Comparison of ENCODE assay signal across 23 cellular contexts in genomic region chr3:128563439-128563838, GRCh38.
A peak's percentile ranks its signal among the peaks of the same experiment; 100 is the strongest.
DNase-seq lines count a peak whose midpoint lies in the region; ATAC-seq, FAIRE-seq and TF ChIP-seq lines count a peak whose summit lies in the region.
"Had no signal": no experiment of that assay in that cellular context is flagged by ENCODE, and none has a peak within 500 bp of the region (broad histone marks: within the 10 kb centered on the region; RNA-seq: fewer than 3 reads in every experiment).

No MANE protein-coding gene starts in this region.

- no TSS peak for BruUV-seq in HepG2 (replicated peaks; lab: Mats Ljungman, UMichigan)

- H3K9me3 ChIP-seq in HepG2 (ENCODE audit: low read length) (no peaks in the 10 kb centered on the region), right lobe of liver (no peaks in the 10 kb centered on the region)
- H3K9me3 ChIP-seq: BLaER1 treated with 17β-estradiol and CSF1 and Interleukin-3, amounts not matched to agents 10 nM and 100 nM had no signal

- intact Hi-C loops in HepG2 (cut with micrococcal nuclease; ENCODE audit: unreplicated experiment) (no loop called here), right lobe of liver (cut with DNase I) (no loop called here)

- H2AFZ ChIP-seq in HepG2 (ENCODE audit: low read length) = no peak overlapping the region
- H2AFZ ChIP-seq: GM23248 had no signal

- H3K27ac ChIP-seq in HepG2 (ENCODE audit: extremely low read length, insufficient read depth, low read length) (no peak overlapping the region), right lobe of liver (no peak overlapping the region)
- H3K27ac ChIP-seq: BLaER1 treated with 17β-estradiol and CSF1 and Interleukin-3, amounts not matched to agents 10 nM and 100 nM; GM23248; HL-60 had no signal

- H3K36me3 ChIP-seq in HepG2 (replicated peaks in 1 of 2; ENCODE audit: control insufficient read depth in 1 of 2, insufficient read depth in 2 of 2, low read length in 2 of 2) (no peaks in the 10 kb centered on the region), right lobe of liver (no peaks in the 10 kb centered on the region)
- H3K36me3 ChIP-seq: BLaER1 treated with 17β-estradiol and CSF1 and Interleukin-3, amounts not matched to agents 10 nM and 100 nM had no signal

- in situ Hi-C loops in HepG2 (cut with HindIII; ENCODE audit: extremely low pct_ligation_motif_present, low pct_unique_long_range_greater_than_20kb) = no loop called here

- no peak overlapping the region for H3K4me2 ChIP-seq in HepG2 (ENCODE audit: low read depth, low read length)
- H3K4me2 ChIP-seq: BLaER1 treated with 17β-estradiol and CSF1 and Interleukin-3, amounts not matched to agents 10 nM and 100 nM had no signal

- H3K27ac Mint-ChIP-seq in activated T-cell treated with anti-CD3 and anti-CD28 coated beads, Interleukin-2, amount 50 U/mL, for 24 hours = no peak overlapping the region
- H3K27ac Mint-ChIP-seq: B cell; CD8-positive, alpha-beta T cell; HFFc6 had no signal

- peaks cover 0 to 47% of the 10 kb centered on the region in 2 experiments; a peak in 3 of 5 replicates for H3K27me3 ChIP-seq in HepG2 (ENCODE audit: control insufficient read depth in 1 of 2, insufficient read depth in 2 of 2, low read length in 2 of 2)
- H3K27me3 ChIP-seq in right lobe of liver = no peaks in the 10 kb centered on the region
- H3K27me3 ChIP-seq: BLaER1 treated with 17β-estradiol and CSF1 and Interleukin-3, amounts not matched to agents 10 nM and 100 nM had no signal

- H3K9ac ChIP-seq in HepG2 (ENCODE audit: insufficient read depth, low read depth, low read length) = no peak overlapping the region
- H3K9ac ChIP-seq: BLaER1 treated with 17β-estradiol and CSF1 and Interleukin-3, amounts not matched to agents 10 nM and 100 nM; GM23248 had no signal

- no peak for TF ChIP-seq RAD21 in HepG2 (CRISPR knock-in tag; IDR thresholded peaks at IDR 0.05)

- ATAC-seq in HepG2 (no peak), right lobe of liver (no peak), GM21515 (IDR thresholded peaks at IDR 0.05; ENCODE audit: unreplicated experiment) (no peak)
- ATAC-seq: CD8-positive, alpha-beta T cell; GM12878; HCT116 had no signal

- no peak for FAIRE-seq in HepG2 (lab: Jason Lieb, UNC)
- FAIRE-seq: GM12878, GM19239, H54 had no signal

- WGBS in HepG2 (ENCODE audit: low lambda C conversion rate) = 35% methylated on average over 7 of the region's 7 CpGs
- WGBS in right lobe of liver (ENCODE audit: insufficient coverage, low coverage, low lambda C conversion rate, missing lambda C conversion rate) = 58% methylated on average over 7 of the region's 7 CpGs

- no peaks in the 10 kb centered on the region for H3K9me3 Mint-ChIP-seq in activated T-cell treated with anti-CD3 and anti-CD28 coated beads, Interleukin-2, amount 50 U/mL, for 24 hours
- H3K9me3 Mint-ChIP-seq: CD8-positive, alpha-beta T cell; HFFc6 had no signal

- no peak overlapping the region for H3K4me3 Mint-ChIP-seq in activated T-cell treated with anti-CD3 and anti-CD28 coated beads, Interleukin-2, amount 50 U/mL, for 24 hours
- H3K4me3 Mint-ChIP-seq: B cell; CD8-positive, alpha-beta T cell; HFFc6 had no signal

- no peaks in the 10 kb centered on the region for H4K20me1 ChIP-seq in HepG2 (ENCODE audit: insufficient read depth, low read length)
- H4K20me1 ChIP-seq: BLaER1 treated with 17β-estradiol and CSF1 and Interleukin-3, amounts not matched to agents 10 nM and 100 nM had no signal

- TF ChIP-seq POLR2A in HepG2 (IDR thresholded peaks at IDR 0.05; ENCODE audit: insufficient read depth in 1 of 2, low read depth in 2 of 2, low read length in 2 of 2) (no peak), right lobe of liver (IDR thresholded peaks at IDR 0.05) (no peak)

- peaks cover 6% of the 10 kb centered on the region for H3K4me1 Mint-ChIP-seq in activated T-cell treated with anti-CD3 and anti-CD28 coated beads, Interleukin-2, amount 50 U/mL, for 24 hours (ENCODE audit: low read depth)
- H3K4me1 Mint-ChIP-seq: B cell had no signal

- POLR2A ChIA-PET in HepG2 (lab: Yijun Ruan, JAX) = no interaction called here

- TF ChIP-seq CTCF in HepG2 (CRISPR knock-in tag; IDR thresholded peaks at IDR 0.05) (no peak), right lobe of liver (IDR thresholded peaks at IDR 0.05) (no peak)

- TF ChIP-seq EP300 in HepG2 (IDR thresholded peaks at IDR 0.05; ENCODE audit: low read depth in 2 of 2, low read length in 2 of 2) = no peak
- TF ChIP-seq EP300 in HepG2 (CRISPR knock-in tag; IDR thresholded peaks at IDR 0.05; ENCODE audit: borderline replicate concordance) = no peak

- H3K4me3 ChIP-seq in HepG2 (replicated peaks in 1 of 3; ENCODE audit: insufficient read depth in 1 of 3, low read depth in 2 of 3, low read length in 3 of 3) (no peak overlapping the region), right lobe of liver (no peak overlapping the region)
- H3K4me3 ChIP-seq: BLaER1 treated with 17β-estradiol and CSF1 and Interleukin-3, amounts not matched to agents 10 nM and 100 nM; GM12878; GM23248 had no signal

- CTCF ChIA-PET in HepG2 (lab: Yijun Ruan, JAX; ENCODE audit: low intra/inter-chr PET ratio, low total read pairs) = no interaction called here

- DNase-seq in HepG2 (ENCODE audit: low spot score) (no peak), right lobe of liver (no peak), hepatic stellate cell (ENCODE audit: low spot score) (peak; percentile 57), putamen (ENCODE audit: low spot score) (peak; percentile 16)
- no peak for DNase-seq in NK-92 treated with Interleukin-12 subunit alpha and Interleukin-12 subunit beta, amount 100 ng/mL, for 24 hours (lab: John Stamatoyannopoulos, UW)
- DNase-seq in activated T-cell treated with anti-CD3 and anti-CD28 coated beads, Interleukin-2, amount 50 U/mL, for 24 hours = no peak
- DNase-seq: 8988T; CD8-positive, alpha-beta T cell; DMS 273 treated with DMSO at 0.1 percent for 48 hours; DMS53; DND-41; EL; GM23248; HFFc6; IMR-90 had no signal

- H3K36me3 Mint-ChIP-seq in activated T-cell treated with anti-CD3 and anti-CD28 coated beads, Interleukin-2, amount 50 U/mL, for 24 hours (ENCODE audit: low read depth) = no peaks in the 10 kb centered on the region
- H3K36me3 Mint-ChIP-seq: CD8-positive, alpha-beta T cell had no signal

- no peaks in the 10 kb centered on the region for H3K79me2 ChIP-seq in HepG2 (ENCODE audit: insufficient read depth, low read length)

- H3K27me3 Mint-ChIP-seq in activated T-cell treated with anti-CD3 and anti-CD28 coated beads, Interleukin-2, amount 50 U/mL, for 24 hours = peaks cover 20% of the 10 kb centered on the region

- H3K4me1 ChIP-seq in HepG2 (ENCODE audit: insufficient read depth, low read length) = peaks cover 9% of the 10 kb centered on the region; the same call in 1 of the 2 replicates
- H3K4me1 ChIP-seq in right lobe of liver = no peaks in the 10 kb centered on the region

TF ChIP-seq in HepG2, 621 proteins besides CTCF, POLR2A, EP300 and RAD21:
- no peak for TF ChIP-seq SCMH1 (CRISPR knock-in tag; IDR thresholded peaks at IDR 0.05; ENCODE audit: borderline replicate concordance)
- TF ChIP-seq CREB1 (IDR thresholded peaks at IDR 0.05) = peak; percentile 93
- no peak for TF ChIP-seq CREB1 (CRISPR knock-in tag; IDR thresholded peaks at IDR 0.05)
- no peak for TF ChIP-seq ZBTB3 (CRISPR knock-in tag; IDR thresholded peaks at IDR 0.05; ENCODE audit: borderline replicate concordance, low read depth)
- TF ChIP-seq ATF7 (IDR thresholded peaks at IDR 0.05) = peak; percentile 92
- TF ChIP-seq ATF7 (CRISPR knock-in tag; IDR thresholded peaks at IDR 0.05) = no peak
- no peak for TF ChIP-seq HNF4A (CRISPR knock-in tag; IDR thresholded peaks at IDR 0.05)
- no peak for TF ChIP-seq ZNF33A (CRISPR knock-in tag; IDR thresholded peaks at IDR 0.05; ENCODE audit: borderline replicate concordance)
- TF ChIP-seq SALL1 (CRISPR knock-in tag; IDR thresholded peaks at IDR 0.05) = no peak

Comparison
In these comparisons a context has a peak if more than half of its experiments do, and no peak if none do; other contexts are left out.
1. DNase-seq: peak in hepatic stellate cell (single experiment) and putamen (single experiment); none in HepG2 (single experiment), right lobe of liver (0 of 3), NK-92 treated with Interleukin-12 subunit alpha and Interleukin-12 subunit beta, amount 100 ng/mL, for 24 hours (single experiment) and activated T-cell treated with anti-CD3 and anti-CD28 coated beads, Interleukin-2, amount 50 U/mL, for 24 hours (single experiment).